ENCODE assay signal across 1 cellular context in the genomic region with DNA sequence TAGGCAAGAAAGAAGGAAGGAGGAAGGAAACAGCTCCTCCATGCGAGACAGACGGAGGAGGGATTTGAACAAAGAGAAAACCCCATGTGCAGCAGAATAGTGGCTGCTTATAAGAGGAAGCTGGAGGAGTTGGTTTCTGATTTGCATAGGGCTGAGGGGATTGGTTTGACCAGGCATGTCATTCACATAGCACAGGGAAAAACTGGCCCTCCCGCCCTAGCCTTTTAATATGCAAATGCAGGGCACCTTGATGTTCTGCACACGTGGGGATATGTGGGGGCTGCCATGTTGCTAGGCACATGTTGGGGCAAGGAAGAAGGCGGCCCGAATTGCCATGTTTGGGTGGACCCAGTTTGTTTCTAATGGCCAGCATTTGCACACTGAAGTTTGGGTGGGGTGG.
TF ChIP-seq lines count a peak whose summit lies in the region.

No MANE protein-coding gene starts in this region.

TF ChIP-seq in K562, 482 proteins besides CTCF, POLR2A, EP300 and RAD21 (continued from another document):
- TF ChIP-seq MGA (IDR thresholded peaks at IDR 0.05) (no peak), IRF2 (CRISPR knock-in tag; IDR thresholded peaks at IDR 0.05) (no peak), ZNF518B (CRISPR knock-in tag; IDR thresholded peaks at IDR 0.05) (no peak), ZBTB9 (CRISPR knock-in tag; IDR thresholded peaks at IDR 0.05) (no peak), THRAP3 (IDR thresholded peaks at IDR 0.05; ENCODE audit: borderline replicate concordance) (no peak), NELFE (IDR thresholded peaks at IDR 0.05; ENCODE audit: insufficient read depth, insufficient read length) (no peak), ZNF175 (CRISPR knock-in tag; IDR thresholded peaks at IDR 0.05; ENCODE audit: low read depth) (no peak), FOXK1 (CRISPR knock-in tag; IDR thresholded peaks at IDR 0.05; ENCODE audit: borderline replicate concordance) (no peak), RFX5 (IDR thresholded peaks at IDR 0.05; ENCODE audit: low read depth, low read length) (no peak), KHSRP (IDR thresholded peaks at IDR 0.05) (no peak), NCOA4 (IDR thresholded peaks at IDR 0.05; ENCODE audit: partially characterized antibody) (no peak)
- TF ChIP-seq, protein P1, sequence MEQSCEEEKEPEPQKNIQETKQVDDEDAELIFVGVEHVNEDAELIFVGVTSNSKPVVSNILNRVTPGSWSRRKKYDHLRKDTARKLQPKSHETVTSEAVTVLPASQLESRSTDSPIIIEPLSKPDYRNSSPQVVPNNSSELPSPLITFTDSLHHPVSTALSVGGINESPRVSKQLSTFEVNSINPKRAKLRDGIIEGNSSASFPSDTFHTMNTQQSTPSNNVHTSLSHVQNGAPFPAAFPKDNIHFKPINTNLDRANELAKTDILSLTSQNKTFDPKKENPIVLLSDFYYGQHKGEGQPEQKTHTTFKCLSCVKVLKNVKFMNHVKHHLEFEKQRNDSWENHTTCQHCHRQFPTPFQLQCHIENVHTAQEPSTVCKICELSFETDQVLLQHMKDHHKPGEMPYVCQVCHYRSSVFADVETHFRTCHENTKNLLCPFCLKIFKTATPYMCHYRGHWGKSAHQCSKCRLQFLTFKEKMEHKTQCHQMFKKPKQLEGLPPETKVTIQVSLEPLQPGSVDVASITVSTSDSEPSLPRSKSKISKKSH (CRISPR knock-in tag; IDR thresholded peaks at IDR 0.05) = no peak
- TF ChIP-seq, protein P2, sequence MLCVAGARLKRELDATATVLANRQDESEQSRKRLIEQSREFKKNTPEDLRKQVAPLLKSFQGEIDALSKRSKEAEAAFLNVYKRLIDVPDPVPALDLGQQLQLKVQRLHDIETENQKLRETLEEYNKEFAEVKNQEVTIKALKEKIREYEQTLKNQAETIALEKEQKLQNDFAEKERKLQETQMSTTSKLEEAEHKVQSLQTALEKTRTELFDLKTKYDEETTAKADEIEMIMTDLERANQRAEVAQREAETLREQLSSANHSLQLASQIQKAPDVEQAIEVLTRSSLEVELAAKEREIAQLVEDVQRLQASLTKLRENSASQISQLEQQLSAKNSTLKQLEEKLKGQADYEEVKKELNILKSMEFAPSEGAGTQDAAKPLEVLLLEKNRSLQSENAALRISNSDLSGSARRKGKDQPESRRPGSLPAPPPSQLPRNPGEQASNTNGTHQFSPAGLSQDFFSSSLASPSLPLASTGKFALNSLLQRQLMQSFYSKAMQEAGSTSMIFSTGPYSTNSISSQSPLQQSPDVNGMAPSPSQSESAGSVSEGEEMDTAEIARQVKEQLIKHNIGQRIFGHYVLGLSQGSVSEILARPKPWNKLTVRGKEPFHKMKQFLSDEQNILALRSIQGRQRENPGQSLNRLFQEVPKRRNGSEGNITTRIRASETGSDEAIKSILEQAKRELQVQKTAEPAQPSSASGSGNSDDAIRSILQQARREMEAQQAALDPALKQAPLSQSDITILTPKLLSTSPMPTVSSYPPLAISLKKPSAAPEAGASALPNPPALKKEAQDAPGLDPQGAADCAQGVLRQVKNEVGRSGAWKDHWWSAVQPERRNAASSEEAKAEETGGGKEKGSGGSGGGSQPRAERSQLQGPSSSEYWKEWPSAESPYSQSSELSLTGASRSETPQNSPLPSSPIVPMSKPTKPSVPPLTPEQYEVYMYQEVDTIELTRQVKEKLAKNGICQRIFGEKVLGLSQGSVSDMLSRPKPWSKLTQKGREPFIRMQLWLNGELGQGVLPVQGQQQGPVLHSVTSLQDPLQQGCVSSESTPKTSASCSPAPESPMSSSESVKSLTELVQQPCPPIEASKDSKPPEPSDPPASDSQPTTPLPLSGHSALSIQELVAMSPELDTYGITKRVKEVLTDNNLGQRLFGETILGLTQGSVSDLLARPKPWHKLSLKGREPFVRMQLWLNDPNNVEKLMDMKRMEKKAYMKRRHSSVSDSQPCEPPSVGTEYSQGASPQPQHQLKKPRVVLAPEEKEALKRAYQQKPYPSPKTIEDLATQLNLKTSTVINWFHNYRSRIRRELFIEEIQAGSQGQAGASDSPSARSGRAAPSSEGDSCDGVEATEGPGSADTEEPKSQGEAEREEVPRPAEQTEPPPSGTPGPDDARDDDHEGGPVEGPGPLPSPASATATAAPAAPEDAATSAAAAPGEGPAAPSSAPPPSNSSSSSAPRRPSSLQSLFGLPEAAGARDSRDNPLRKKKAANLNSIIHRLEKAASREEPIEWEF (CRISPR knock-in tag; IDR thresholded peaks at IDR 0.05) = no peak
- TF ChIP-seq, protein P3, sequence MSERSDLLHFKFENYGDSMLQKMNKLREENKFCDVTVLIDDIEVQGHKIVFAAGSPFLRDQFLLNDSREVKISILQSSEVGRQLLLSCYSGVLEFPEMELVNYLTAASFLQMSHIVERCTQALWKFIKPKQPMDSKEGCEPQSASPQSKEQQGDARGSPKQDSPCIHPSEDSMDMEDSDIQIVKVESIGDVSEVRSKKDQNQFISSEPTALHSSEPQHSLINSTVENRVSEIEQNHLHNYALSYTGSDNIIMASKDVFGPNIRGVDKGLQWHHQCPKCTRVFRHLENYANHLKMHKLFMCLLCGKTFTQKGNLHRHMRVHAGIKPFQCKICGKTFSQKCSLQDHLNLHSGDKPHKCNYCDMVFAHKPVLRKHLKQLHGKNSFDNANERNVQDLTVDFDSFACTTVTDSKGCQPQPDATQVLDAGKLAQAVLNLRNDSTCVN (CRISPR knock-in tag; IDR thresholded peaks at IDR 0.05) = no peak
